ENCODE assay signal across 20 cellular contexts in the genomic region with DNA sequence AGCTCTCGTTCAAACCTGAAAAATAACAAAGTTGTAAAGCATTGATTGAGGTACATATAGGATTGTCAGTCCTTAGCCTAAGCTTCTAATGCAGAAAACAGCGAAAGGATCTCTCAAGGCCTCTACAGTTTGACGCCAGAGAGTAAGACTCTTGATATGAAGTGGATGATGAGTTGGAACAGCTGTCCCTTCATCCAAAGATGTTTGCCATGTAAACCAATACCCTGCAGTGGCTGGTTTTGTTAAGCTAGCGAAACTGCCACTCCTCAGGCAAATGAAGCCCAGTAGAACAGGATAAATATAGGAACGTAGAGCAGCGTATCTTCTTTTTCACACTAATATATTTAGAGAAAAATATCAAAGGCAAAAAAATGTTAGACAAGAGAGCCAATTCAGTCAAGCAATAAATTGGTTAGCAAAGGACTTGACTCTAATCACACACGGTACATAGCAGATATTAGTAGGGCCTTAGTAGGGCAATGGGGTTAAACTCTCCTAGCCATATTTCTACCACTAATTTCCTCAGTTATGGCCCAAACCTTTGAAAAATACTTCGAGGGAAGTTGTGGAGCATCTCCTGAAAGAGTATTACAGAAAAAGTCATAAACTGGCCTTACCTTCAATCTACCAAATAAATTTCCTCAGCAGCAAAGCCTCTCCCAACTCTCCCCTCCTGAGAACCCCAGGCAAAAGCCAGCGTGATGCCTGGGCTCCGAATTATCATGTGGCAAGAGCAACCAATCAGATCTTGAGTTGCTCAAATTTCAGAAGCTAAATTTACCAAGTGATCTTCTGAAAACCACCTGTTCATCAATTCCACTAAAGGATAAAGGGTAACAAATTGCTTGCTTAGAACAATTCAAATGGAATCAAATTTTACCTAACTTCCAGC. TPM values are rescaled to one million over a fixed set of nuclear protein-coding genes. Genes with fewer than 3 reads are reported as not detected.
DNase-seq lines count a peak whose midpoint lies in the region; ATAC-seq and TF ChIP-seq lines count a peak whose summit lies in the region.
"Had no signal": no experiment of that assay in that cellular context is flagged by ENCODE, and none has a peak within 500 bp of the region (broad histone marks: within the 10 kb centered on the region; RNA-seq: fewer than 3 reads in every experiment).

A gene with protein sequence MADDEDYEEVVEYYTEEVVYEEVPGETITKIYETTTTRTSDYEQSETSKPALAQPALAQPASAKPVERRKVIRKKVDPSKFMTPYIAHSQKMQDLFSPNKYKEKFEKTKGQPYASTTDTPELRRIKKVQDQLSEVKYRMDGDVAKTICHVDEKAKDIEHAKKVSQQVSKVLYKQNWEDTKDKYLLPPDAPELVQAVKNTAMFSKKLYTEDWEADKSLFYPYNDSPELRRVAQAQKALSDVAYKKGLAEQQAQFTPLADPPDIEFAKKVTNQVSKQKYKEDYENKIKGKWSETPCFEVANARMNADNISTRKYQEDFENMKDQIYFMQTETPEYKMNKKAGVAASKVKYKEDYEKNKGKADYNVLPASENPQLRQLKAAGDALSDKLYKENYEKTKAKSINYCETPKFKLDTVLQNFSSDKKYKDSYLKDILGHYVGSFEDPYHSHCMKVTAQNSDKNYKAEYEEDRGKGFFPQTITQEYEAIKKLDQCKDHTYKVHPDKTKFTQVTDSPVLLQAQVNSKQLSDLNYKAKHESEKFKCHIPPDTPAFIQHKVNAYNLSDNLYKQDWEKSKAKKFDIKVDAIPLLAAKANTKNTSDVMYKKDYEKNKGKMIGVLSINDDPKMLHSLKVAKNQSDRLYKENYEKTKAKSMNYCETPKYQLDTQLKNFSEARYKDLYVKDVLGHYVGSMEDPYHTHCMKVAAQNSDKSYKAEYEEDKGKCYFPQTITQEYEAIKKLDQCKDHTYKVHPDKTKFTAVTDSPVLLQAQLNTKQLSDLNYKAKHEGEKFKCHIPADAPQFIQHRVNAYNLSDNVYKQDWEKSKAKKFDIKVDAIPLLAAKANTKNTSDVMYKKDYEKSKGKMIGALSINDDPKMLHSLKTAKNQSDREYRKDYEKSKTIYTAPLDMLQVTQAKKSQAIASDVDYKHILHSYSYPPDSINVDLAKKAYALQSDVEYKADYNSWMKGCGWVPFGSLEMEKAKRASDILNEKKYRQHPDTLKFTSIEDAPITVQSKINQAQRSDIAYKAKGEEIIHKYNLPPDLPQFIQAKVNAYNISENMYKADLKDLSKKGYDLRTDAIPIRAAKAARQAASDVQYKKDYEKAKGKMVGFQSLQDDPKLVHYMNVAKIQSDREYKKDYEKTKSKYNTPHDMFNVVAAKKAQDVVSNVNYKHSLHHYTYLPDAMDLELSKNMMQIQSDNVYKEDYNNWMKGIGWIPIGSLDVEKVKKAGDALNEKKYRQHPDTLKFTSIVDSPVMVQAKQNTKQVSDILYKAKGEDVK (N-terminal part only) (minus strand): TSS at position 696 of the 892 bp plus-strand sequence. CDS start 1,320 bp downstream, outside the sequence.

- H3K4me3 ChIP-seq in heart right ventricle (no peak within 1 kb of the TSS), skeletal muscle tissue (ENCODE audit: low read length in 3 of 3) (peak within 1 kb of the TSS; percentile 66 to 88 (median 70)), upper lobe of left lung (no peak within 1 kb of the TSS)
- H3K4me3 ChIP-seq: breast epithelium, skin epidermis had no signal

- H3K9ac ChIP-seq in skeletal muscle tissue (ENCODE audit: low read depth in 1 of 3, low read length in 3 of 3), result peak within 1 kb of the TSS; percentile 81 to 97 (median 83)

- TF ChIP-seq POLR2A in upper lobe of left lung (IDR thresholded peaks at IDR 0.05), result no peak

- H3K4me1 ChIP-seq in heart right ventricle, result no peaks in the 10 kb centered on the region
- H3K4me1 ChIP-seq in skeletal muscle tissue (ENCODE audit: control insufficient read depth in 3 of 3, insufficient read depth in 3 of 3, low read length in 3 of 3), result peaks cover 0 to 13% (median 8%) of the 10 kb centered on the region in 3 donors
- no peaks in the 10 kb centered on the region for H3K4me1 ChIP-seq in upper lobe of left lung
- H3K4me1 ChIP-seq: breast epithelium had no signal

- DNase-seq in left cardiac atrium (no peak), heart right ventricle (no peak), NCI-H2107 treated with DMSO at 0.1 percent for 48 hours (lab: John Stamatoyannopoulos, UW; ENCODE audit: unreplicated experiment) (peak; percentile 78), SHP77 (lab: John Stamatoyannopoulos, UW) (peak; percentile 53 to 69), upper lobe of left lung (no peak)
- DNase-seq: activated CD8-positive, alpha-beta memory T cell treated with anti-CD3 and anti-CD28 coated beads, Interleukin-2, amount 50 U/mL, for 4 hours; CD8-positive, alpha-beta T cell; effector memory CD4-positive, alpha-beta T cell; KBM-7; mammary epithelial cell; NCI-H446 treated with DMSO at 0.1 percent for 48 hours; RPMI8226; T-helper 17 cell had no signal

- TF ChIP-seq EP300 in upper lobe of left lung (IDR thresholded peaks at IDR 0.05), result no peak

- H3K27ac ChIP-seq in heart right ventricle, result no peak within 1 kb of the TSS
- peak within 1 kb of the TSS; percentile 96 for H3K27ac ChIP-seq in skeletal muscle tissue (ENCODE audit: low read depth, low read length)
- H3K27ac ChIP-seq in upper lobe of left lung, result no peak within 1 kb of the TSS
- H3K27ac ChIP-seq: breast epithelium, skin epidermis had no signal

- H3K27me3 ChIP-seq in heart right ventricle (no peaks in the 10 kb centered on the region), skeletal muscle tissue (ENCODE audit: control insufficient read depth in 3 of 3, insufficient read depth in 3 of 3, low read length in 3 of 3) (no peaks in the 10 kb centered on the region), upper lobe of left lung (no peaks in the 10 kb centered on the region)
- H3K27me3 ChIP-seq: breast epithelium had no signal

- peaks cover 0 to 6% (median 0%) of the 10 kb centered on the region in 11 donors for H3K9me3 ChIP-seq in heart right ventricle
- H3K9me3 ChIP-seq in skeletal muscle tissue (ENCODE audit: control insufficient read depth in 3 of 3, low read length in 3 of 3), result no peaks in the 10 kb centered on the region
- no peaks in the 10 kb centered on the region for H3K9me3 ChIP-seq in upper lobe of left lung

- TF ChIP-seq CTCF in heart right ventricle (IDR thresholded peaks at IDR 0.05) (no peak), upper lobe of left lung (IDR thresholded peaks at IDR 0.05) (no peak)

- H3K36me3 ChIP-seq in heart right ventricle, result no peaks in the 10 kb centered on the region
- peaks cover 13 to 26% (median 14%) of the 10 kb centered on the region in 3 donors for H3K36me3 ChIP-seq in skeletal muscle tissue (ENCODE audit: control insufficient read depth in 3 of 3, insufficient read depth in 3 of 3, low read length in 3 of 3)
- no peaks in the 10 kb centered on the region for H3K36me3 ChIP-seq in upper lobe of left lung
- H3K36me3 ChIP-seq: breast epithelium had no signal

- intact Hi-C loops in left cardiac atrium (cut with DNase I) (no loop called here), heart right ventricle (cut with DNase I) (no loop called here)

- ATAC-seq in left cardiac atrium, result no peak
- no peak for ATAC-seq in heart right ventricle
- no peak for ATAC-seq in HG02852 (IDR thresholded peaks at IDR 0.05; ENCODE audit: unreplicated experiment)
- ATAC-seq in HG03280 (IDR thresholded peaks at IDR 0.05; ENCODE audit: unreplicated experiment), result no peak
- ATAC-seq in upper lobe of left lung (ENCODE audit: low FRiP score in 2 of 2), result no peak
- ATAC-seq: activated naive CD4-positive, alpha-beta T cell treated with anti-CD3 and anti-CD28 coated beads, Interleukin-2, amount 50 U/mL, for 72 hours; CD8-positive, alpha-beta T cell; stimulated activated memory B cell treated with anti-CD40 and anti-IgM and Interleukin-4, amounts not matched to agents 10 μg/mL and 1 μg/mL and 100 μg/mL, for 72 hours; T-helper 17 cell had no signal

- WGBS in heart right ventricle, 2 donors, result 86 to 88% methylated on average over 10 of the region's 10 CpGs
- WGBS in upper lobe of left lung, 2 donors, result 74 to 79% methylated on average over 10 of the region's 10 CpGs

RNA-seq across cellular contexts. Expression of the gene that starts here (rescaled TPM):
- total RNA-seq in left cardiac atrium, result 10 to 100 TPM; 24.7 to 30.5 TPM
- 10 to 100 TPM in 3 of 10 donors, 1 to 10 TPM in 6, under 1 TPM in 1; 0.32 to 19.4 (median 5.8) TPM for total RNA-seq in heart right ventricle
- polyA plus RNA-seq in heart right ventricle, result 1 to 10 TPM in 1 of 2 donors, under 1 TPM in 1; 0.33 to 4.3 TPM
- total RNA-seq in skeletal muscle tissue, result 833 TPM
- total RNA-seq in upper lobe of left lung, result 1 to 10 TPM in 4 of 6 donors, under 1 TPM in 2; 0.31 to 6.3 (median 2.0) TPM

Comparison
In these comparisons a context has a peak if more than half of its experiments do, and no peak if none do; other contexts are left out.
1. RNA of the gene that starts here (total RNA-seq): 833 TPM in skeletal muscle tissue (single experiment); 24.7 to 30.5 TPM in left cardiac atrium, 0.32 to 19.4 TPM in heart right ventricle and 0.31 to 6.3 TPM in upper lobe of left lung; every median in the first group is over 10 times any median in the second.
2. DNase-seq: peak in NCI-H2107 treated with DMSO at 0.1 percent for 48 hours (single experiment) and SHP77 (2 of 2); none in left cardiac atrium (single experiment), heart right ventricle (0 of 2) and upper lobe of left lung (0 of 2).
3. H3K4me3 ChIP-seq: peak in skeletal muscle tissue (3 of 3); none in heart right ventricle (0 of 10) and upper lobe of left lung (0 of 4).